ENCODE assay signal across 8 cellular contexts in the genomic region with DNA sequence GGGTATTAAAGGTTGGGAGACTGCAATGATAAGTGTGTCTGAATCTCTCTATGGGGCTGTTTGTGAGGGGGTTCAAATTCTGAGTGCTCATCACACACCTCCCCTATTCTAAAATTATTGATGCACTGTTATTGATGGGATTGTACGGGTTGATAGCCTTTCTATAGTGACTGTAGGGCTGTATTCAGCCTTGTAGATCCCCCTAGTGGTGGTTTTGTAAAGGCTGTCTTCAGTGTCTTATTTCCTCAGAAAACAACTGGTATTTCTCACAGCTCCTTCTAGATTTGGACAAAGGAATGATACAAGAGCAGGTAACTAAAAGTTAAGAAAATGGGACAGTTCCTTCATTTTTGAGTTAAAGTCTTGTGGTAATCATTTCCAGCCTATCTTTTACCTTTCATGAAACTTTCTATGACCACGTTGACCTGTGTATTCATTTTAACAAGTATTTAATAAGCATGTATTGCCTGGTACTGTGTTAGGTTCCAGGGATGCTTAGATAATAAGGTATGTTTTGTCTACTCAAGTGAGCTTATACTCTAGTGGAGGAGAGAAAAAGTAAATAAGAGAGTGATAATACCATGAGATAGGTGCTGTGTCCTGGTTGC. TPM values are rescaled to one million over a fixed set of nuclear protein-coding genes. Genes with fewer than 3 reads are reported as not detected.
A peak's percentile ranks its signal among the peaks of the same experiment; 100 is the strongest.
DNase-seq lines count a peak whose midpoint lies in the region; ATAC-seq, FAIRE-seq and TF ChIP-seq lines count a peak whose summit lies in the region.

No MANE protein-coding gene starts in this region.

- TF ChIP-seq EP300 in transverse colon (IDR thresholded peaks at IDR 0.05; ENCODE audit: low read depth) = no peak

- ATAC-seq in GM19025 (IDR thresholded peaks at IDR 0.05; ENCODE audit: low read depth, unreplicated experiment) (peak; percentile 74), HG03342 (IDR thresholded peaks at IDR 0.05; ENCODE audit: unreplicated experiment) (peak; percentile 78)

- peaks cover 0 to 1% of the 10 kb centered on the region in 2 donors for H3K4me1 ChIP-seq in kidney (ENCODE audit: control insufficient read depth in 1 of 2, insufficient read depth in 1 of 2, low read depth in 1 of 2, low read length in 2 of 2)
- H3K4me1 ChIP-seq in transverse colon = peaks cover 0 to 13% (median 3%) of the 10 kb centered on the region in 4 donors

- H3K9me3 ChIP-seq in kidney (ENCODE audit: control insufficient read depth in 1 of 2, low read length in 2 of 2) (no peaks in the 10 kb centered on the region), transverse colon (no peaks in the 10 kb centered on the region)

- no peak overlapping the region for H3K9ac ChIP-seq in kidney (ENCODE audit: low read length in 2 of 2)

- H3K36me3 ChIP-seq in kidney (ENCODE audit: control insufficient read depth in 1 of 2, insufficient read depth in 2 of 2, low read length in 2 of 2) = peaks cover 2 to 19% of the 10 kb centered on the region in 2 donors
- H3K36me3 ChIP-seq in transverse colon = peaks cover 0 to 47% (median 14%) of the 10 kb centered on the region in 4 donors

- DNase-seq in DMS114 treated with DMSO at 0.1 percent for 48 hours (lab: John Stamatoyannopoulos, UW; ENCODE audit: unreplicated experiment) (peak; percentile 33), NCI-H774 (lab: John Stamatoyannopoulos, UW) (peak; percentile 25), astrocyte of the spinal cord (ENCODE audit: low read depth, low spot score) (peak; percentile 57), kidney (no peak), transverse colon (no peak)
- no peak for DNase-seq in stimulated activated CD4-positive, alpha-beta T cell treated with anti-CD3 and anti-CD28 coated beads, Interleukin-12 subunit alpha, Interleukin-12 subunit beta, amount 100 ng/mL, for 4 hours

- WGBS in transverse colon (ENCODE audit: low coverage in 1 of 2), 2 donors = 39 to 43% methylated on average over 2 of the region's 2 CpGs

- in situ Hi-C loops in astrocyte of the spinal cord (cut with HindIII; ENCODE audit: low sequenced_read_pairs) = no loop called here
- in situ Hi-C loops in transverse colon (cut with MboI; ENCODE audit: low pct_ligation_motif_present in 1 of 4, low pct_unique_long_range_greater_than_20kb in 1 of 4, low sequenced_read_pairs in 3 of 4) = loop anchor here in 1 of 4 donors (5.0 kb wide), 1 partner anchor 234 kb away; no protein-coding TSS in a partner anchor

- H3K4me3 ChIP-seq in astrocyte of the spinal cord (ENCODE audit: low read depth, low read length) (no peak overlapping the region), kidney (ENCODE audit: low read length in 2 of 2) (no peak overlapping the region), transverse colon (no peak overlapping the region)

- H3K27ac ChIP-seq in kidney (ENCODE audit: low read depth in 2 of 2, low read length in 2 of 2) = no peak overlapping the region
- H3K27ac ChIP-seq in transverse colon = no peak overlapping the region

- peak; percentile 85 for TF ChIP-seq CTCF in astrocyte of the spinal cord (IDR thresholded peaks at IDR 0.05; ENCODE audit: low read depth, low read length)
- peak; percentile 74 for TF ChIP-seq CTCF in kidney (IDR thresholded peaks at IDR 0.05; ENCODE audit: borderline replicate concordance, extremely low read depth, insufficient read depth)
- TF ChIP-seq CTCF in transverse colon (IDR thresholded peaks at IDR 0.05) = peak; percentile 67 to 78 (median 71)

- no peak for TF ChIP-seq POLR2A in transverse colon (IDR thresholded peaks at IDR 0.05)

- intact Hi-C loops in kidney (cut with DNase I) (no loop called here), transverse colon (cut with DNase I; ENCODE audit: low total_unique reads) (no loop called here)

- no peaks in the 10 kb centered on the region for H3K27me3 ChIP-seq in transverse colon

- FAIRE-seq in kidney (lab: Jason Lieb, UNC) = no peak

RNA-seq across cellular contexts. Expression of a gene that starts 21.2 kb away (rescaled TPM):
- total RNA-seq in kidney (126 TPM), transverse colon (100 to 1,000 TPM in 1 of 4 donors, 10 to 100 TPM in 3; 77.1 to 172 (median 85.6) TPM)
- polyA plus RNA-seq in kidney (ENCODE audit: insufficient read depth, low read depth, low replicate concordance) = 22.2 TPM

Comparison
In these comparisons a context has a peak if more than half of its experiments do, and no peak if none do; other contexts are left out.
1. DNase-seq: peak in DMS114 treated with DMSO at 0.1 percent for 48 hours (single experiment), NCI-H774 (single experiment) and astrocyte of the spinal cord (single experiment); none in kidney (single experiment), transverse colon (single experiment) and stimulated activated CD4-positive, alpha-beta T cell treated with anti-CD3 and anti-CD28 coated beads, Interleukin-12 subunit alpha, Interleukin-12 subunit beta, amount 100 ng/mL, for 4 hours (single experiment).
2. Peak in every context shown above with its lines, with median percentiles within 50 percentile points of each other: CTCF ChIP-seq.